ENCODE assay signal across 11 cellular contexts in genomic region chr17:28947639-28948038, GRCh38. TPM values are rescaled to one million over a fixed set of nuclear protein-coding genes. Genes with fewer than 3 reads are reported as not detected.
DNase-seq lines count a peak whose midpoint lies in the region; ATAC-seq and TF ChIP-seq lines count a peak whose summit lies in the region.
"Had no signal": no experiment of that assay in that cellular context is flagged by ENCODE, and none has a peak within 500 bp of the region (broad histone marks: within the 10 kb centered on the region; RNA-seq: fewer than 3 reads in every experiment).

No MANE protein-coding gene starts in this region.

- DNase-seq in AG04450 (ENCODE audit: low read depth, low spot score), result no peak
- DNase-seq in IMR-90, result no peak
- DNase-seq in natural killer cell treated with Interleukin-12 subunit alpha and Interleukin-12 subunit beta and Interleukin-15 and Interleukin-18, amount 100 ng/mL, for 72 hours (ENCODE audit: low spot score), result no peak
- no peak for DNase-seq in activated gamma-delta T cell (lab: John Stamatoyannopoulos, UW)
- DNase-seq in NCI-H526 (lab: John Stamatoyannopoulos, UW), result no peak
- no peak for DNase-seq in COLO829 (ENCODE audit: low spot score)
- DNase-seq: body of pancreas, NCI-H187 treated with DMSO at 0.1 percent for 48 hours, uterus had no signal

- H3K9me1 ChIP-seq in IMR-90 (ENCODE audit: insufficient read depth, low read length), result peaks cover 17% of the 10 kb centered on the region

- H3K79me1 ChIP-seq in IMR-90 (ENCODE audit: low read depth in 1 of 2, low read length in 2 of 2), result peaks cover 7 to 44% of the 10 kb centered on the region in 2 experiments; a peak in 3 of 4 replicates

- peaks cover 68% of the 10 kb centered on the region for H4K20me1 ChIP-seq in IMR-90 (ENCODE audit: insufficient read depth, low read length)

- H2AK5ac ChIP-seq in IMR-90 (ENCODE audit: low read depth, low read length), result no peak overlapping the region

- no peak overlapping the region for H2AK9ac ChIP-seq in IMR-90 (replicated peaks; ENCODE audit: low read depth, low read length, poor library complexity)

- H4K5ac ChIP-seq in IMR-90 (ENCODE audit: low read depth, low read length), result no peak overlapping the region

- no peak overlapping the region for H3K27ac ChIP-seq in AG04450 (ENCODE audit: low read depth, low read length)
- no peak overlapping the region for H3K27ac ChIP-seq in IMR-90 (ENCODE audit: insufficient read depth, low read length)

- no peak overlapping the region for H3K9ac ChIP-seq in IMR-90 (ENCODE audit: low read depth, low read length)

- TF ChIP-seq CTCF in AG04450 (IDR thresholded peaks at IDR 0.05; ENCODE audit: low read depth, low read length) (no peak), IMR-90 (conservative IDR thresholded peaks at IDR 0.05; ENCODE audit: low read depth, low read length) (no peak), brain (conservative IDR thresholded peaks at IDR 0.05) (no peak)

- dilution Hi-C loops in IMR-90 (cut with HindIII; ENCODE audit: low sequenced_read_pairs, unreplicated experiment), result no loop called here

- H3K36me3 Mint-ChIP-seq in brain, result peaks cover 48% of the 10 kb centered on the region
- no peaks in the 10 kb centered on the region for H3K36me3 Mint-ChIP-seq in natural killer cell treated with Interleukin-12 subunit alpha and Interleukin-12 subunit beta and Interleukin-15 and Interleukin-18, amount 100 ng/mL, for 72 hours

- no peak for ATAC-seq in IMR-90 (ENCODE audit: low read depth)
- no peak for ATAC-seq in natural killer cell treated with Interleukin-12 subunit alpha and Interleukin-12 subunit beta and Interleukin-15 and Interleukin-18, amount 100 ng/mL, for 72 hours
- no peak for ATAC-seq in GM19463 (IDR thresholded peaks at IDR 0.05; ENCODE audit: unreplicated experiment)
- ATAC-seq: body of pancreas had no signal

- H3K36me3 ChIP-seq in IMR-90 (ENCODE audit: control insufficient read depth, insufficient read depth, low read length), result peaks cover 6% of the 10 kb centered on the region
- H3K36me3 ChIP-seq: uterus had no signal

- peaks cover 13% of the 10 kb centered on the region for H3K4me1 ChIP-seq in IMR-90 (ENCODE audit: control insufficient read depth, insufficient read depth, low read length)

- H3K9me3 Mint-ChIP-seq in brain, result no peaks in the 10 kb centered on the region
- no peaks in the 10 kb centered on the region for H3K9me3 Mint-ChIP-seq in natural killer cell treated with Interleukin-12 subunit alpha and Interleukin-12 subunit beta and Interleukin-15 and Interleukin-18, amount 100 ng/mL, for 72 hours

- H4K91ac ChIP-seq in IMR-90 (ENCODE audit: insufficient read depth, low read depth, low read length), result no peak overlapping the region

- peaks cover 15% of the 10 kb centered on the region for H3K27me3 Mint-ChIP-seq in brain
- H3K27me3 Mint-ChIP-seq in natural killer cell treated with Interleukin-12 subunit alpha and Interleukin-12 subunit beta and Interleukin-15 and Interleukin-18, amount 100 ng/mL, for 72 hours, result no peaks in the 10 kb centered on the region

- H2BK5ac ChIP-seq in IMR-90 (ENCODE audit: low read depth, low read length, poor library complexity, severe bottlenecking), result peak overlapping the region; percentile 31

- POLR2A ChIA-PET in AG04450 (lab: Yijun Ruan, JAX) (no interaction called here), IMR-90 (lab: Charles Lee; ENCODE audit: unreplicated experiment) (interaction anchor here (0.8 kb wide), 1 partner anchor 22 kb away, joined by 3 read pairs; no protein-coding TSS in a partner anchor)

- H2BK15ac ChIP-seq in IMR-90 (ENCODE audit: low read depth, low read length), result no peak overlapping the region

- peak overlapping the region; percentile 58 to 99 (median 98) for H3K27ac Mint-ChIP-seq in brain
- H3K27ac Mint-ChIP-seq in natural killer cell treated with Interleukin-12 subunit alpha and Interleukin-12 subunit beta and Interleukin-15 and Interleukin-18, amount 100 ng/mL, for 72 hours, result peak overlapping the region; percentile 89 to 95

- no peak overlapping the region for H3K18ac ChIP-seq in IMR-90 (ENCODE audit: low read depth, low read length)

- H3K4ac ChIP-seq in IMR-90 (ENCODE audit: low read depth, low read length), result no peak overlapping the region

- H3K4me1 Mint-ChIP-seq in brain, result peaks cover 56% of the 10 kb centered on the region
- peaks cover 32 to 40% of the 10 kb centered on the region in 2 donors for H3K4me1 Mint-ChIP-seq in natural killer cell treated with Interleukin-12 subunit alpha and Interleukin-12 subunit beta and Interleukin-15 and Interleukin-18, amount 100 ng/mL, for 72 hours (ENCODE audit: low read depth in 2 of 2)

- intact Hi-C loops in IMR-90 (cut with micrococcal nuclease), result loop anchor here (5.0 kb wide), 1 partner anchor 40 kb away; no protein-coding TSS in a partner anchor

- H3K27me3 ChIP-seq in AG04450 (ENCODE audit: control insufficient read depth, insufficient read depth, low read length), result no peaks in the 10 kb centered on the region
- no peaks in the 10 kb centered on the region for H3K27me3 ChIP-seq in IMR-90 (ENCODE audit: control insufficient read depth, insufficient read depth, low read length)
- H3K27me3 ChIP-seq: body of pancreas, uterus had no signal

- H2BK120ac ChIP-seq in IMR-90 (ENCODE audit: low read depth, low read length), result no peak overlapping the region

- CTCF ChIA-PET in AG04450 (lab: Charles Lee) (interaction anchor here (1.4 kb wide), 1 partner anchor 184 kb away, joined by 4 read pairs; no protein-coding TSS in a partner anchor), IMR-90 (lab: Yijun Ruan, JAX) (interaction anchor here (0.6 kb wide), 1 partner anchor 9 kb away, joined by 9 read pairs; no protein-coding TSS in a partner anchor)

- H2AFZ ChIP-seq in IMR-90 (replicated peaks; ENCODE audit: low read length, poor library complexity), result no peak overlapping the region

- TF ChIP-seq RAD21 in IMR-90 (IDR thresholded peaks at IDR 0.05; ENCODE audit: low read length), result no peak

- H3K56ac ChIP-seq in IMR-90 (ENCODE audit: extremely low read depth, insufficient read depth, low read length), result no peak overlapping the region

- in situ Hi-C loops in IMR-90 (cut with MboI; ENCODE audit: low sequenced_read_pairs), result no loop called here

- peak overlapping the region; percentile 30; the same call in 1 of the 2 replicates for H3K4me3 ChIP-seq in AG04450 (ENCODE audit: low read depth, low read length)
- no peak overlapping the region for H3K4me3 ChIP-seq in IMR-90 (ENCODE audit: insufficient read depth, low read depth, low read length)
- H3K4me3 ChIP-seq: body of pancreas, uterus had no signal

- H4K8ac ChIP-seq in IMR-90 (ENCODE audit: low read depth in 2 of 2, low read length in 2 of 2), result no peak overlapping the region

- H3K14ac ChIP-seq in IMR-90 (replicated peaks; ENCODE audit: low read depth, low read length), result no peak overlapping the region

- no peak overlapping the region for H3K4me2 ChIP-seq in IMR-90 (ENCODE audit: low read depth, low read length)

- no CpG with 5 or more reads among the region's 3 CpGs for WGBS in IMR-90 (ENCODE audit: extremely low coverage in 2 of 2, insufficient read length in 1 of 2), 2 experiments

- H2BK20ac ChIP-seq in IMR-90 (ENCODE audit: low read depth, low read length), result no peak overlapping the region

- BruUV-seq in IMR-90 (replicated peaks; lab: Mats Ljungman, UMichigan), result no TSS peak

- H3K23ac ChIP-seq in IMR-90 (ENCODE audit: low read depth, low read length), result peak overlapping the region; percentile 82; the same call in 1 of the 2 replicates

- TF ChIP-seq POLR2A in IMR-90 (IDR thresholded peaks at IDR 0.05; ENCODE audit: low read depth, low read length), result no peak

- peak overlapping the region; percentile 96 to 99 (median 98) for H3K4me3 Mint-ChIP-seq in brain
- H3K4me3 Mint-ChIP-seq in natural killer cell treated with Interleukin-12 subunit alpha and Interleukin-12 subunit beta and Interleukin-15 and Interleukin-18, amount 100 ng/mL, for 72 hours, result peak overlapping the region; percentile 96

- H3K9me3 ChIP-seq in AG04450 (ENCODE audit: control insufficient read depth, insufficient read depth, low read length), result peaks cover 3% of the 10 kb centered on the region; the same call in 1 of the 2 replicates
- H3K9me3 ChIP-seq in IMR-90 (ENCODE audit: control insufficient read depth, insufficient read depth, low read length), result no peaks in the 10 kb centered on the region
- H3K9me3 ChIP-seq: body of pancreas, uterus had no signal

RNA-seq across cellular contexts. Expression of gene PHF12, which starts 3.7 kb away (rescaled TPM):
- 13.6 and 17.8 TPM in 2 replicates for polyA plus RNA-seq in AG04450 (2011; rRNA removed)
- polyA minus RNA-seq in AG04450 (2011; rRNA and poly(A)+ RNA removed), result 38.7 and 50.1 TPM in 2 replicates
- 25.6 and 26.7 TPM in 2 replicates for total RNA-seq in IMR-90 (2012; rRNA removed)
- 24.4 and 28.9 TPM in 2 replicates for polyA plus RNA-seq in IMR-90 (2012; rRNA removed)
- polyA plus RNA-seq in IMR-90 (2012; cell fraction: cytosol; rRNA removed), result 27.1 and 31.6 TPM in 2 replicates
- polyA plus RNA-seq in IMR-90 (2012; cell fraction: nucleus; rRNA removed; ENCODE audit: low replicate concordance), result 46.7 and 79.8 TPM in 2 replicates
- polyA plus RNA-seq in brain (ENCODE audit: insufficient read depth, low read depth, low replicate concordance), result 43.1 TPM
- 10 to 100 TPM; 68.0 to 72.2 TPM for total RNA-seq in natural killer cell treated with Interleukin-12 subunit alpha and Interleukin-12 subunit beta and Interleukin-15 and Interleukin-18, amount 100 ng/mL, for 72 hours

RNA-seq across cellular contexts. Expression of gene DHRS13, which starts 44.8 kb away (rescaled TPM):
- polyA plus RNA-seq in AG04450 (2011; rRNA removed), result 2.9 and 3.1 TPM in 2 replicates
- 1.5 and 2.3 TPM in 2 replicates for polyA minus RNA-seq in AG04450 (2011; rRNA and poly(A)+ RNA removed)
- 2.7 and 2.8 TPM in 2 replicates for total RNA-seq in IMR-90 (2012; rRNA removed)
- 3.9 and 4.1 TPM in 2 replicates for polyA plus RNA-seq in IMR-90 (2012; rRNA removed)
- 3.7 and 5.3 TPM in 2 replicates for polyA plus RNA-seq in IMR-90 (2012; cell fraction: cytosol; rRNA removed)
- 3.0 and 3.2 TPM in 2 replicates for polyA plus RNA-seq in IMR-90 (2012; cell fraction: nucleus; rRNA removed; ENCODE audit: low replicate concordance)
- polyA plus RNA-seq in brain (ENCODE audit: insufficient read depth, low read depth, low replicate concordance), result 34.5 TPM
- total RNA-seq in natural killer cell treated with Interleukin-12 subunit alpha and Interleukin-12 subunit beta and Interleukin-15 and Interleukin-18, amount 100 ng/mL, for 72 hours, result 10 to 100 TPM; 22.5 to 26.1 TPM

RNA-seq across cellular contexts. Expression of gene FLOT2, which starts 50.1 kb away (rescaled TPM):
- polyA plus RNA-seq in AG04450 (2011; rRNA removed) (80.5 and 83.9 TPM in 2 replicates), IMR-90 (2012; rRNA removed) (60.1 and 67.9 TPM in 2 replicates), brain (ENCODE audit: insufficient read depth, low read depth, low replicate concordance) (183 TPM)
- 87.8 and 106 TPM in 2 replicates for polyA minus RNA-seq in AG04450 (2011; rRNA and poly(A)+ RNA removed)
- total RNA-seq in IMR-90 (2012; rRNA removed), result 19.7 and 31.1 TPM in 2 replicates
- 52.9 and 71.4 TPM in 2 replicates for polyA plus RNA-seq in IMR-90 (2012; cell fraction: cytosol; rRNA removed)
- 61.2 and 61.8 TPM in 2 replicates for polyA plus RNA-seq in IMR-90 (2012; cell fraction: nucleus; rRNA removed; ENCODE audit: low replicate concordance)
- 10 to 100 TPM; 79.3 to 95.8 TPM for total RNA-seq in natural killer cell treated with Interleukin-12 subunit alpha and Interleukin-12 subunit beta and Interleukin-15 and Interleukin-18, amount 100 ng/mL, for 72 hours

RNA-seq across cellular contexts. Expression of gene SEZ6, which starts 58.2 kb away (rescaled TPM):
- polyA plus RNA-seq in AG04450 (2011; rRNA removed) (not detected in 2 replicates), IMR-90 (2012; rRNA removed) (not detected in 2 replicates), brain (ENCODE audit: insufficient read depth, low read depth, low replicate concordance) (64.1 TPM)
- polyA minus RNA-seq in AG04450 (2011; rRNA and poly(A)+ RNA removed), result not detected in 2 replicates
- not detected in 2 replicates for total RNA-seq in IMR-90 (2012; rRNA removed)
- polyA plus RNA-seq in IMR-90 (2012; cell fraction: cytosol; rRNA removed), result not detected in 2 replicates
- not detected in 2 replicates for polyA plus RNA-seq in IMR-90 (2012; cell fraction: nucleus; rRNA removed; ENCODE audit: low replicate concordance)
- total RNA-seq in natural killer cell treated with Interleukin-12 subunit alpha and Interleukin-12 subunit beta and Interleukin-15 and Interleukin-18, amount 100 ng/mL, for 72 hours, result not detected
- total RNA-seq: body of pancreas had no signal
